Comparison of ENCODE assay signal across 26 cellular contexts in the genomic region with DNA sequence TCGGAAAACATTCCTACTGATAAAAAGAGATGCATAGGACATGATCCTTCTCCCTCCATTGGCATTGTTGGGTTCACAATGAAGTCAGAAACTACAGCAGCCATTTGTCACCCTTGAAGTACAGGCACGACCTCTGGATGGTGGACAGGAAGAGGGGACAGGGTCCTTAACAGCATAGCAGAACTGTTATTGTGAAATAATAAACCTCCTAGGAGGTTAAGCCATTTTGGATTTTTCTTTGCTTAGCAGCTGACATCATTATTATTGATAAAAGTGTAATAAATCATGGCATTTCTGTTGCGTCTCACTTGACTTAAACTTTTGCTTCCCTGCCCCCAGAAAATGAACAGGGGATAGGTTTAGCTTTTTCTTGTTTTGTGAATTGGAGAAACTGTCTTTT.
"Had no signal": no experiment of that assay in that cellular context is flagged by ENCODE, and none has a peak within 500 bp of the region (broad histone marks: within the 10 kb centered on the region; RNA-seq: fewer than 3 reads in every experiment).

No MANE protein-coding gene starts in this region.

- ATAC-seq: stimulated activated effector memory CD8-positive, alpha-beta T cell treated with anti-CD3 and anti-CD28 coated beads, Interleukin-12 subunit alpha, Interleukin-12 subunit beta, amount 100 ng/mL, for 72 hours; stimulated activated memory B cell treated with anti-CD40 and anti-IgM and Interleukin-4, amounts not matched to agents 10 μg/mL and 1 μg/mL and 100 μg/mL, for 72 hours; stimulated activated naive B cell treated with anti-CD40 and anti-IgM and Interleukin-4, amounts not matched to agents 10 μg/mL and 1 μg/mL and 100 μg/mL, for 72 hours; stimulated activated naive CD8-positive, alpha-beta T cell treated with anti-CD3 and anti-CD28 coated beads, Interleukin-15, amount 100 ng/mL, for 72 hours; stimulated activated naive CD8-positive, alpha-beta T cell treated with anti-CD3 and anti-CD28 coated beads, Interleukin-15, Interleukin-2, amounts not matched to agents 100 U/mL and 50 U/mL, for 24 hours; upper lobe of right lung had no signal

- H3K9me3 ChIP-seq: stomach, suprapubic skin, testis, thoracic aorta, thyroid gland, tibial artery, tibial nerve, transverse colon, upper lobe of left lung, upper lobe of right lung, uterus, vagina had no signal

- H3K4me3 ChIP-seq: stomach, suprapubic skin, testis, thoracic aorta, thyroid gland, tibial artery, tibial nerve, transverse colon, upper lobe of left lung, upper lobe of right lung, uterus, vagina had no signal

- H3K36me3 ChIP-seq: stomach, suprapubic skin, thoracic aorta, thyroid gland, tibial artery, tibial nerve, transverse colon, upper lobe of left lung, upper lobe of right lung, uterus, vagina had no signal

- H3K27ac ChIP-seq: stomach, suprapubic skin, testis, thoracic aorta, thyroid gland, tibial artery, tibial nerve, transverse colon, upper lobe of left lung, upper lobe of right lung, uterus, vagina had no signal

- H3K4me1 ChIP-seq: testis, tibial nerve, transverse colon, upper lobe of left lung, upper lobe of right lung, uterus, vagina had no signal

- FAIRE-seq: urothelium cell line had no signal

- DNase-seq: stimulated activated CD4-positive, alpha-beta T cell treated with anti-CD3 and anti-CD28 coated beads, Interleukin-2, amount 100 ng/mL, for 48 hours; stimulated activated CD4-positive, alpha-beta T cell treated with anti-CD3 and anti-CD28 coated beads, Interleukin-4, amount 100 ng/mL, for 1 hour; stimulated activated CD4-positive, alpha-beta T cell treated with anti-CD3 and anti-CD28 coated beads, Interleukin-4, amount 100 ng/mL, for 24 hours; stimulated activated CD4-positive, alpha-beta T cell treated with anti-CD3 and anti-CD28 coated beads, Interleukin-4, amount 100 ng/mL, for 4 hours; stimulated activated CD8-positive, alpha-beta memory T cell treated with anti-CD3 and anti-CD28 coated beads, Interleukin-4, amount 100 ng/mL, for 48 hours; stimulated activated naive B cell treated with anti-CD40 and anti-IgM and Interleukin-4, amounts not matched to agents 10 μg/mL and 1 μg/mL and 100 μg/mL, for 72 hours; stimulated activated naive CD4-positive, alpha-beta T cell treated with Interleukin-2 at 50 U/mL for 16 hours; stimulated activated naive CD8-positive, alpha-beta T cell treated with anti-CD3 and anti-CD28 coated beads, Interleukin-15, amount 100 ng/mL, for 72 hours; stimulated activated naive CD8-positive, alpha-beta T cell treated with anti-CD3 and anti-CD28 coated beads, Interleukin-15, Interleukin-2, amounts not matched to agents 100 U/mL and 50 U/mL, for 24 hours; stomach; substantia nigra; testis; thyroid gland; tibial artery; transverse colon; trophoblast cell; upper lobe of left lung; upper lobe of right lung; uterus had no signal

- H3K27me3 ChIP-seq: suprapubic skin, testis, thyroid gland, tibial artery, tibial nerve, transverse colon, upper lobe of left lung, upper lobe of right lung, uterus, vagina had no signal
